In genomic region chr20:53602661-53603060, GRCh38 we compare ENCODE assay signal across 20 cellular contexts.
"Had no signal": no experiment of that assay in that cellular context is flagged by ENCODE, and none has a peak within 500 bp of the region (broad histone marks: within the 10 kb centered on the region; RNA-seq: fewer than 3 reads in every experiment).

No MANE protein-coding gene starts in this region.

- H3K36me3 ChIP-seq: lower lobe of right lung, neural progenitor cell, right lobe of liver, stomach, tibial artery had no signal

- H3K9me3 Mint-ChIP-seq: effector memory CD8-positive, alpha-beta T cell; type B pancreatic cell had no signal

- H3K4me3 ChIP-seq: coronary artery, lower lobe of right lung, neural progenitor cell, right lobe of liver, stomach, testis, tibial artery had no signal

- H3K9me3 ChIP-seq: lower lobe of right lung, right lobe of liver, stomach, testis, tibial artery had no signal

- ATAC-seq: effector memory CD8-positive, alpha-beta T cell; left ventricle myocardium superior; lower lobe of right lung; right lobe of liver had no signal

- H3K4me3 Mint-ChIP-seq: effector memory CD8-positive, alpha-beta T cell; neural progenitor cell; type B pancreatic cell had no signal

- H3K27ac ChIP-seq: coronary artery, lower lobe of right lung, neural progenitor cell, parathyroid adenoma, right lobe of liver, stomach, testis, tibial artery had no signal

- H3K27ac Mint-ChIP-seq: effector memory CD8-positive, alpha-beta T cell; neural progenitor cell; progenitor cell of endocrine pancreas; type B pancreatic cell had no signal

- H3K27me3 ChIP-seq: neural progenitor cell, right lobe of liver, stomach, testis, tibial artery had no signal

- H3K27me3 Mint-ChIP-seq: effector memory CD8-positive, alpha-beta T cell; progenitor cell of endocrine pancreas; type B pancreatic cell had no signal

- DNase-seq: dermis blood vessel endothelial cell; effector memory CD8-positive, alpha-beta T cell; hypothalamus; left ventricle myocardium superior; lower lobe of right lung; right lobe of liver; small intestine; stimulated activated CD4-positive, alpha-beta T cell treated with anti-CD3 and anti-CD28 coated beads, Interleukin-15, amount 100 ng/mL, for 24 hours; stimulated activated CD4-positive, alpha-beta T cell treated with anti-CD3 and anti-CD28 coated beads, Interleukin-4, amount 100 ng/mL, for 1 hour; stimulated activated CD8-positive, alpha-beta memory T cell treated with anti-CD3 and anti-CD28 coated beads, Interleukin-4, amount 100 ng/mL, for 48 hours; stimulated activated naive CD4-positive, alpha-beta T cell; substantia nigra; testis had no signal

- H3K36me3 Mint-ChIP-seq: neural progenitor cell, type B pancreatic cell had no signal
